In the genomic region with DNA sequence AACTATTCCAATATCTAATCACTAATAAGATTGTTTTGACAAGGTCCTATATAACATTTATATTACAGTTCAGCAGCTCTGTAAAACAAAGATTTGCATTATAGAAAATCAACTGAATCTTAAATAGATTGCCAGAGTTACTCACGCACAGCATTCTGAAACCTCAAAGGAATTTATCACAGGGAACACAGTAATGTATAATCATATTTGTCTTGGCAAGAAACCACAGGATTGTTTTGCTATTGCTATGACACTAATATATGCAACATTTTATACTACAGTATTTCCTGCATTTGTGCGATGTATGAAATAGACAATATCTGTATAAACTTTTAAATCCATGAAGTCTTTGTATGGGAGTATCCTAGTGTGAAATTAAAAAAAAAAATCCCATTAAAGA, we compare ENCODE assay signal across 13 cellular contexts.
A peak's percentile ranks its signal among the peaks of the same experiment; 100 is the strongest.
DNase-seq lines count a peak whose midpoint lies in the region; ATAC-seq, FAIRE-seq and TF ChIP-seq lines count a peak whose summit lies in the region.
"Had no signal": no experiment of that assay in that cellular context is flagged by ENCODE, and none has a peak within 500 bp of the region (broad histone marks: within the 10 kb centered on the region; RNA-seq: fewer than 3 reads in every experiment).

No MANE protein-coding gene starts in this region.

- WGBS in SK-N-SH (ENCODE audit: low lambda C conversion rate): 13% methylated on average over 2 of the region's 2 CpGs

- no peaks in the 10 kb centered on the region for H3K9me3 Mint-ChIP-seq in WTC11

- FAIRE-seq in H54 (lab: Jason Lieb, UNC): peak; percentile 20

- H3K4me3 ChIP-seq in SK-N-SH (ENCODE audit: low read depth in 2 of 2, low read length in 1 of 2): no peak overlapping the region
- H3K4me3 ChIP-seq in fibroblast of mammary gland (ENCODE audit: control insufficient read depth, low read depth, low read length): no peak overlapping the region
- H3K4me3 ChIP-seq in skeletal muscle cell (ENCODE audit: low read depth, low read length): no peak overlapping the region
- H3K4me3 ChIP-seq: cardiac muscle cell, skin epidermis had no signal

- no peak for TF ChIP-seq RAD21 in SK-N-SH (IDR thresholded peaks at IDR 0.05; ENCODE audit: low read length)

- H2AFZ ChIP-seq in SK-N-SH (ENCODE audit: low read depth): no peak overlapping the region

- H4K20me1 ChIP-seq in SK-N-SH (ENCODE audit: insufficient read depth): no peaks in the 10 kb centered on the region

- H3F3A ChIP-seq in SK-N-SH (replicated peaks; ENCODE audit: insufficient read depth): peaks cover 29% of the 10 kb centered on the region

- no peaks in the 10 kb centered on the region for H3K9me2 ChIP-seq in SK-N-SH

- 0 out of 2 replicates have a peak overlapping the region, but pooled peaks have one; percentile 10 for H3K9ac ChIP-seq in SK-N-SH

- peaks cover 2% of the 10 kb centered on the region; the same call in 1 of the 2 replicates for H3K36me3 Mint-ChIP-seq in WTC11

- ATAC-seq in WTC11: no peak

- no peak overlapping the region for H3K27ac Mint-ChIP-seq in WTC11

- DNase-seq in H54 (ENCODE audit: insufficient read length, low spot score): peak; percentile 5
- DNase-seq in SK-N-SH: no peak
- peak; percentile 90 for DNase-seq in fibroblast of mammary gland (ENCODE audit: low read depth)
- DNase-seq in skeletal muscle cell (ENCODE audit: low read depth): peak; percentile 64
- DNase-seq in NCI-H1417 treated with DMSO at 0.1 percent for 48 hours (lab: John Stamatoyannopoulos, UW): no peak
- no peak for DNase-seq in 8988T
- DNase-seq in WTC11 (ENCODE audit: low spot score): no peak
- DNase-seq: activated CD8-positive, alpha-beta memory T cell treated with anti-CD3 and anti-CD28 coated beads, Interleukin-2, amount 50 U/mL, for 4 hours; DMS79; glutamatergic neuron; NCI-H1417 had no signal

- TF ChIP-seq CTCF in SK-N-SH (IDR thresholded peaks at IDR 0.05): no peak
- no peak for TF ChIP-seq CTCF in fibroblast of mammary gland (conservative IDR thresholded peaks at IDR 0.05; ENCODE audit: control insufficient read depth, insufficient read depth, low read depth, low read length)
- TF ChIP-seq CTCF in WTC11 (IDR thresholded peaks at IDR 0.05): no peak

- no peaks in the 10 kb centered on the region for H3K36me3 ChIP-seq in SK-N-SH (replicated peaks in 1 of 2; ENCODE audit: control insufficient read depth in 1 of 2, insufficient read depth in 2 of 2, low read length in 1 of 2)
- H3K36me3 ChIP-seq: cardiac muscle cell had no signal

- peak overlapping the region; percentile 24; the same call in 1 of the 2 replicates for H3K4me2 ChIP-seq in SK-N-SH

- H3K4me1 ChIP-seq in SK-N-SH (ENCODE audit: control insufficient read depth in 1 of 2, insufficient read depth in 2 of 2, low read depth in 1 of 2, low read length in 1 of 2): peaks cover 2 to 10% of the 10 kb centered on the region in 2 experiments; a peak in 3 of 4 replicates

- CTCF ChIA-PET in SK-N-SH (lab: Yijun Ruan, JAX): no interaction called here
- CTCF ChIA-PET in WTC11 (lab: Charles Lee): no interaction called here

- TF ChIP-seq EP300 in SK-N-SH (IDR thresholded peaks at IDR 0.05; ENCODE audit: borderline replicate concordance in 1 of 2, low read depth in 1 of 2, low read length in 1 of 2): 0 out of 4 replicates have a peak, but pooled peaks of 1 of the 2 experiments have one; percentile 14

- H3K4me3 Mint-ChIP-seq in WTC11: no peak overlapping the region

- TF ChIP-seq POLR2A in H54 (IDR thresholded peaks at IDR 0.05; ENCODE audit: low read depth, low read length): no peak

- no peaks in the 10 kb centered on the region for H3K27me3 ChIP-seq in SK-N-SH (ENCODE audit: insufficient read depth)
- H3K27me3 ChIP-seq: cardiac muscle cell had no signal

- H3K27ac ChIP-seq in SK-N-SH (ENCODE audit: low read depth in 2 of 2, low read length in 1 of 2): peak overlapping the region in 1 of 2 experiments; percentile 72; a peak in 2 of 4 replicates
- H3K27ac ChIP-seq: cardiac muscle cell, skin epidermis had no signal

- no peaks in the 10 kb centered on the region for H3K79me2 ChIP-seq in SK-N-SH (ENCODE audit: insufficient read depth)

- POLR2A ChIA-PET in SK-N-SH (lab: Yijun Ruan, JAX): no interaction called here
- POLR2A ChIA-PET in WTC11 (lab: Charles Lee): no interaction called here

- H3K27me3 Mint-ChIP-seq in WTC11 (ENCODE audit: low read depth): no peaks in the 10 kb centered on the region

- H3K9me3 ChIP-seq in SK-N-SH: no peaks in the 10 kb centered on the region

- H3K4me1 Mint-ChIP-seq in WTC11: 0 out of 2 replicates have a peak, but pooled peaks cover 2% of the 10 kb centered on the region

TF ChIP-seq in SK-N-SH, 30 proteins besides CTCF, POLR2A, EP300 and RAD21 (continues in another document):
- TF ChIP-seq RFX5 (IDR thresholded peaks at IDR 0.05; ENCODE audit: low read length) (no peak), GATA2 (CRISPR knock-in tag; IDR thresholded peaks at IDR 0.05) (no peak), GABPA (IDR thresholded peaks at IDR 0.05; ENCODE audit: low read depth) (no peak)
- TF ChIP-seq, protein P1, sequence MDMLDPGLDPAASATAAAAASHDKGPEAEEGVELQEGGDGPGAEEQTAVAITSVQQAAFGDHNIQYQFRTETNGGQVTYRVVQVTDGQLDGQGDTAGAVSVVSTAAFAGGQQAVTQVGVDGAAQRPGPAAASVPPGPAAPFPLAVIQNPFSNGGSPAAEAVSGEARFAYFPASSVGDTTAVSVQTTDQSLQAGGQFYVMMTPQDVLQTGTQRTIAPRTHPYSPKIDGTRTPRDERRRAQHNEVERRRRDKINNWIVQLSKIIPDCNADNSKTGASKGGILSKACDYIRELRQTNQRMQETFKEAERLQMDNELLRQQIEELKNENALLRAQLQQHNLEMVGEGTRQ (IDR thresholded peaks at IDR 0.05; ENCODE audit: borderline replicate concordance, low read depth, low read length): no peak
- TF ChIP-seq, protein P2, sequence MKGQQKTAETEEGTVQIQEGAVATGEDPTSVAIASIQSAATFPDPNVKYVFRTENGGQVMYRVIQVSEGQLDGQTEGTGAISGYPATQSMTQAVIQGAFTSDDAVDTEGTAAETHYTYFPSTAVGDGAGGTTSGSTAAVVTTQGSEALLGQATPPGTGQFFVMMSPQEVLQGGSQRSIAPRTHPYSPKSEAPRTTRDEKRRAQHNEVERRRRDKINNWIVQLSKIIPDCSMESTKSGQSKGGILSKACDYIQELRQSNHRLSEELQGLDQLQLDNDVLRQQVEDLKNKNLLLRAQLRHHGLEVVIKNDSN (IDR thresholded peaks at IDR 0.05; ENCODE audit: borderline replicate concordance, low read depth): no peak

TF ChIP-seq in WTC11, 78 proteins besides CTCF, POLR2A, EP300 and RAD21:
- TF ChIP-seq KAT7 (CRISPR knock-in tag; IDR thresholded peaks at IDR 0.05; ENCODE audit: borderline replicate concordance) (no peak), RELA (CRISPR knock-in tag; IDR thresholded peaks at IDR 0.05; ENCODE audit: borderline replicate concordance) (no peak), GTF2I (CRISPR knock-in tag; conservative IDR thresholded peaks at IDR 0.05) (no peak), SOX15 (CRISPR knock-in tag; IDR thresholded peaks at IDR 0.05) (no peak), GRHL2 (CRISPR knock-in tag; IDR thresholded peaks at IDR 0.05; ENCODE audit: insufficient replicate concordance, severe bottlenecking) (no peak), ZNF219 (CRISPR knock-in tag; IDR thresholded peaks at IDR 0.05; ENCODE audit: borderline replicate concordance) (no peak)
- TF ChIP-seq, protein P3, sequence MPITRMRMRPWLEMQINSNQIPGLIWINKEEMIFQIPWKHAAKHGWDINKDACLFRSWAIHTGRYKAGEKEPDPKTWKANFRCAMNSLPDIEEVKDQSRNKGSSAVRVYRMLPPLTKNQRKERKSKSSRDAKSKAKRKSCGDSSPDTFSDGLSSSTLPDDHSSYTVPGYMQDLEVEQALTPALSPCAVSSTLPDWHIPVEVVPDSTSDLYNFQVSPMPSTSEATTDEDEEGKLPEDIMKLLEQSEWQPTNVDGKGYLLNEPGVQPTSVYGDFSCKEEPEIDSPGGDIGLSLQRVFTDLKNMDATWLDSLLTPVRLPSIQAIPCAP (CRISPR knock-in tag; IDR thresholded peaks at IDR 0.05): no peak
- TF ChIP-seq, protein P4, sequence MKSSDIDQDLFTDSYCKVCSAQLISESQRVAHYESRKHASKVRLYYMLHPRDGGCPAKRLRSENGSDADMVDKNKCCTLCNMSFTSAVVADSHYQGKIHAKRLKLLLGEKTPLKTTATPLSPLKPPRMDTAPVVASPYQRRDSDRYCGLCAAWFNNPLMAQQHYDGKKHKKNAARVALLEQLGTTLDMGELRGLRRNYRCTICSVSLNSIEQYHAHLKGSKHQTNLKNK (CRISPR knock-in tag; IDR thresholded peaks at IDR 0.05): no peak
- TF ChIP-seq, protein P5, sequence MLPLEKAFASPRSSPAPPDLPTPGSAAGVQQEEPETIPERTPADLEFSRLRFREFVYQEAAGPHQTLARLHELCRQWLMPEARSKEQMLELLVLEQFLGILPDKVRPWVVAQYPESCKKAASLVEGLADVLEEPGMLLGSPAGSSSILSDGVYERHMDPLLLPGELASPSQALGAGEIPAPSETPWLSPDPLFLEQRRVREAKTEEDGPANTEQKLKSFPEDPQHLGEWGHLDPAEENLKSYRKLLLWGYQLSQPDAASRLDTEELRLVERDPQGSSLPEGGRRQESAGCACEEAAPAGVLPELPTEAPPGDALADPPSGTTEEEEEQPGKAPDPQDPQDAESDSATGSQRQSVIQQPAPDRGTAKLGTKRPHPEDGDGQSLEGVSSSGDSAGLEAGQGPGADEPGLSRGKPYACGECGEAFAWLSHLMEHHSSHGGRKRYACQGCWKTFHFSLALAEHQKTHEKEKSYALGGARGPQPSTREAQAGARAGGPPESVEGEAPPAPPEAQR (CRISPR knock-in tag; IDR thresholded peaks at IDR 0.05): no peak
- TF ChIP-seq, protein P6, sequence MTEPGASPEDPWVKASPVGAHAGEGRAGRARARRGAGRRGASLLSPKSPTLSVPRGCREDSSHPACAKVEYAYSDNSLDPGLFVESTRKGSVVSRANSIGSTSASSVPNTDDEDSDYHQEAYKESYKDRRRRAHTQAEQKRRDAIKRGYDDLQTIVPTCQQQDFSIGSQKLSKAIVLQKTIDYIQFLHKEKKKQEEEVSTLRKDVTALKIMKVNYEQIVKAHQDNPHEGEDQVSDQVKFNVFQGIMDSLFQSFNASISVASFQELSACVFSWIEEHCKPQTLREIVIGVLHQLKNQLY (CRISPR knock-in tag; IDR thresholded peaks at IDR 0.05): no peak
- TF ChIP-seq, protein P7, sequence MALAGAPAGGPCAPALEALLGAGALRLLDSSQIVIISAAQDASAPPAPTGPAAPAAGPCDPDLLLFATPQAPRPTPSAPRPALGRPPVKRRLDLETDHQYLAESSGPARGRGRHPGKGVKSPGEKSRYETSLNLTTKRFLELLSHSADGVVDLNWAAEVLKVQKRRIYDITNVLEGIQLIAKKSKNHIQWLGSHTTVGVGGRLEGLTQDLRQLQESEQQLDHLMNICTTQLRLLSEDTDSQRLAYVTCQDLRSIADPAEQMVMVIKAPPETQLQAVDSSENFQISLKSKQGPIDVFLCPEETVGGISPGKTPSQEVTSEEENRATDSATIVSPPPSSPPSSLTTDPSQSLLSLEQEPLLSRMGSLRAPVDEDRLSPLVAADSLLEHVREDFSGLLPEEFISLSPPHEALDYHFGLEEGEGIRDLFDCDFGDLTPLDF (CRISPR knock-in tag; IDR thresholded peaks at IDR 0.05): no peak

Comparison
In these comparisons a context has a peak if more than half of its experiments do, and no peak if none do; other contexts are left out.
1. DNase-seq: peak in H54 (single experiment), fibroblast of mammary gland (single experiment) and skeletal muscle cell (single experiment); none in SK-N-SH (single experiment), NCI-H1417 treated with DMSO at 0.1 percent for 48 hours (single experiment), 8988T (single experiment) and WTC11 (single experiment).